In genomic region chr3:11271986-11272904, GRCh38 we compare ENCODE assay signal across 8 cellular contexts. TPM values are rescaled to one million over a fixed set of nuclear protein-coding genes. Genes with fewer than 3 reads are reported as not detected.
DNase-seq lines count a peak whose midpoint lies in the region; ATAC-seq and TF ChIP-seq lines count a peak whose summit lies in the region.

Gene ATG7 (plus strand): TSS chr3:11272397. CDS start chr3:11298696, 26,299 bp downstream.

- peaks cover 55% of the 10 kb centered on the region for H3K4me1 Mint-ChIP-seq in dendritic cell treated with granulocyte-macrophage colony-stimulating factor and Interleukin-4, amounts not matched to agents 40 ng/mL and 50 ng/mL, for 4 days (ENCODE audit: low read depth)

- H3K4me3 ChIP-seq in left lung, result peak within 1 kb of the TSS; percentile 69 to 84

- H3K4me1 ChIP-seq in left lung, result peaks cover 5 to 48% of the 10 kb centered on the region in 2 donors

- no peaks in the 10 kb centered on the region for H3K9me3 ChIP-seq in left lung

- DNase-seq in NCI-H748 treated with DMSO at 0.1 percent for 48 hours (lab: John Stamatoyannopoulos, UW) (peak; percentile 63), left lung (peak; percentile 97 to 99)
- peak; percentile 88 to 95 for DNase-seq in activated CD4-positive, alpha-beta T cell treated with anti-CD3 and anti-CD28 coated beads, Interleukin-2, amount 50 U/mL, for 24 hours (ENCODE audit: low read depth in 1 of 2, low spot score in 1 of 2)
- peak; percentile 96 for DNase-seq in stimulated activated CD4-positive, alpha-beta T cell treated with anti-CD3 and anti-CD28 coated beads, Interleukin-2, amount 100 ng/mL, for 48 hours

- no peaks in the 10 kb centered on the region for H3K36me3 ChIP-seq in left lung

- no peak for TF ChIP-seq CTCF in C4-2B (conservative IDR thresholded peaks at IDR 0.05)
- peak in 1 of 2 donors; percentile 44 for TF ChIP-seq CTCF in left lung (IDR thresholded peaks at IDR 0.05)

- H3K27me3 Mint-ChIP-seq in dendritic cell treated with granulocyte-macrophage colony-stimulating factor and Interleukin-4, amounts not matched to agents 40 ng/mL and 50 ng/mL, for 4 days, result no peaks in the 10 kb centered on the region

- intact Hi-C loops in dendritic cell treated with granulocyte-macrophage colony-stimulating factor and Interleukin-4, amounts not matched to agents 40 ng/mL and 50 ng/mL, for 4 days (cut with micrococcal nuclease), result loop anchor here (5.0 kb wide), 1 partner anchor 35 kb away; no protein-coding TSS in a partner anchor
- intact Hi-C loops in left lung (cut with DNase I), result no loop called here

- H3K27me3 ChIP-seq in left lung, result no peaks in the 10 kb centered on the region

- H3K4me3 Mint-ChIP-seq in dendritic cell treated with granulocyte-macrophage colony-stimulating factor and Interleukin-4, amounts not matched to agents 40 ng/mL and 50 ng/mL, for 4 days, result peak within 1 kb of the TSS; percentile 79

- peak; percentile 96 for ATAC-seq in GM19372 (IDR thresholded peaks at IDR 0.05; ENCODE audit: low read depth, unreplicated experiment)
- ATAC-seq in HG03558 (IDR thresholded peaks at IDR 0.05; ENCODE audit: extremely low read depth, unreplicated experiment), result peak; percentile 88
- ATAC-seq in left lung, result peak; percentile 96

- H3K27ac Mint-ChIP-seq in dendritic cell treated with granulocyte-macrophage colony-stimulating factor and Interleukin-4, amounts not matched to agents 40 ng/mL and 50 ng/mL, for 4 days, result peak within 1 kb of the TSS; percentile 96

- H3K9me3 Mint-ChIP-seq in dendritic cell treated with granulocyte-macrophage colony-stimulating factor and Interleukin-4, amounts not matched to agents 40 ng/mL and 50 ng/mL, for 4 days, result peaks cover 21% of the 10 kb centered on the region

- peaks cover 39% of the 10 kb centered on the region for H3K36me3 Mint-ChIP-seq in dendritic cell treated with granulocyte-macrophage colony-stimulating factor and Interleukin-4, amounts not matched to agents 40 ng/mL and 50 ng/mL, for 4 days (ENCODE audit: low read depth)

- H3K27ac ChIP-seq in C4-2B (peak within 1 kb of the TSS; percentile 77), left lung (peak within 1 kb of the TSS; percentile 81 to 94)

RNA-seq across cellular contexts. Expression of gene ATG7, which starts in this region (rescaled TPM):
- 10 to 100 TPM; 41.9 to 73.3 TPM for total RNA-seq in left lung

Comparison
In these comparisons a context has a peak if more than half of its experiments do, and no peak if none do; other contexts are left out.
1. Peak in every context shown above with its lines: DNase-seq, ATAC-seq, H3K4me3 ChIP-seq and H3K27ac ChIP-seq.